Comparison of ENCODE assay signal across 35 cellular contexts in genomic region chr10:101766306-101766705, GRCh38. TPM values are rescaled to one million over a fixed set of nuclear protein-coding genes. Genes with fewer than 3 reads are reported as not detected.
"Had no signal": no experiment of that assay in that cellular context is flagged by ENCODE, and none has a peak within 500 bp of the region (broad histone marks: within the 10 kb centered on the region; RNA-seq: fewer than 3 reads in every experiment).

No MANE protein-coding gene starts in this region.

- H3K4me3 Mint-ChIP-seq: effector memory CD8-positive, alpha-beta T cell; naive thymus-derived CD4-positive, alpha-beta T cell; nephron; stimulated activated memory B cell treated with anti-CD40 and anti-IgM and Interleukin-4, amounts not matched to agents 10 μg/mL and 1 μg/mL and 100 μg/mL, for 72 hours; type B pancreatic cell had no signal

- H3K27ac ChIP-seq: esophagus squamous epithelium, heart right ventricle, left lung, pancreas, right lobe of liver, testis, tibial artery had no signal

- ATAC-seq: effector memory CD8-positive, alpha-beta T cell; heart right ventricle; left cardiac atrium; naive thymus-derived CD4-positive, alpha-beta T cell; pancreas; right lobe of liver; stimulated activated memory B cell treated with anti-CD40 and anti-IgM and Interleukin-4, amounts not matched to agents 10 μg/mL and 1 μg/mL and 100 μg/mL, for 72 hours; stimulated activated naive CD8-positive, alpha-beta T cell treated with anti-CD3 and anti-CD28 coated beads, Interleukin-15, Interleukin-2, amounts not matched to agents 100 U/mL and 50 U/mL, for 24 hours had no signal

- DNase-seq: cortex of kidney; effector memory CD8-positive, alpha-beta T cell; erythroblast; esophagus squamous epithelium; foreskin melanocyte; glutamatergic neuron; heart right ventricle; hippocampal formation; left cardiac atrium; left lung; mesenchymal stem cell; midbrain; naive thymus-derived CD4-positive, alpha-beta T cell; occipital lobe; pancreas; right lobe of liver; stimulated activated CD4-positive, alpha-beta T cell treated with anti-CD3 and anti-CD28 coated beads, Interleukin-2, amount 100 ng/mL, for 24 hours; stimulated activated CD4-positive, alpha-beta T cell treated with anti-CD3 and anti-CD28 coated beads, Interleukin-4, amount 100 ng/mL, for 24 hours; stimulated activated naive CD8-positive, alpha-beta T cell treated with anti-CD3 and anti-CD28 coated beads, Interleukin-15, Interleukin-2, amounts not matched to agents 100 U/mL and 50 U/mL, for 24 hours; substantia nigra; testis; tibial artery had no signal

- H3K4me3 ChIP-seq: esophagus squamous epithelium, heart right ventricle, left lung, pancreas, right lobe of liver, smooth muscle cell, testis, tibial artery had no signal

- H3K9me3 ChIP-seq: esophagus squamous epithelium, heart right ventricle, left lung, pancreas, right lobe of liver, testis, tibial artery had no signal

- H3K9me3 Mint-ChIP-seq: effector memory CD8-positive, alpha-beta T cell; naive thymus-derived CD4-positive, alpha-beta T cell; nephron; stimulated activated memory B cell treated with anti-CD40 and anti-IgM and Interleukin-4, amounts not matched to agents 10 μg/mL and 1 μg/mL and 100 μg/mL, for 72 hours; type B pancreatic cell had no signal

- H3K36me3 Mint-ChIP-seq: naive thymus-derived CD4-positive, alpha-beta T cell; stimulated activated memory B cell treated with anti-CD40 and anti-IgM and Interleukin-4, amounts not matched to agents 10 μg/mL and 1 μg/mL and 100 μg/mL, for 72 hours; type B pancreatic cell had no signal

- H3K4me1 ChIP-seq: esophagus squamous epithelium, heart right ventricle, left lung, pancreas, right lobe of liver, testis, tibial artery had no signal

- H3K4me1 Mint-ChIP-seq: naive thymus-derived CD4-positive, alpha-beta T cell; nephron; stimulated activated memory B cell treated with anti-CD40 and anti-IgM and Interleukin-4, amounts not matched to agents 10 μg/mL and 1 μg/mL and 100 μg/mL, for 72 hours had no signal

- H3K36me3 ChIP-seq: esophagus squamous epithelium, heart right ventricle, left lung, pancreas, right lobe of liver, tibial artery had no signal

- FAIRE-seq: endometrium, islet of Langerhans, pancreas had no signal

- H3K27ac Mint-ChIP-seq: effector memory CD8-positive, alpha-beta T cell; naive thymus-derived CD4-positive, alpha-beta T cell; nephron; progenitor cell of endocrine pancreas; stimulated activated memory B cell treated with anti-CD40 and anti-IgM and Interleukin-4, amounts not matched to agents 10 μg/mL and 1 μg/mL and 100 μg/mL, for 72 hours; type B pancreatic cell had no signal

RNA-seq across cellular contexts. Expression of gene FGF8, which starts 9.6 kb away (rescaled TPM):
- total RNA-seq: dermis microvascular lymphatic vessel endothelial cell; esophagus squamous epithelium; kidney epithelial cell; left cardiac atrium; left lung; lower leg skin; lung microvascular endothelial cell; mucosa of gallbladder; naive thymus-derived CD4-positive, alpha-beta T cell; occipital lobe; pancreas; right lobe of liver; smooth muscle cell; urinary bladder had no signal
